15 cellular contexts compared by ENCODE assay signal in genomic region chr13:80778302-80778701, GRCh38.
DNase-seq lines count a peak whose midpoint lies in the region; ATAC-seq and TF ChIP-seq lines count a peak whose summit lies in the region.
"Had no signal": no experiment of that assay in that cellular context is flagged by ENCODE, and none has a peak within 500 bp of the region (broad histone marks: within the 10 kb centered on the region; RNA-seq: fewer than 3 reads in every experiment).

No MANE protein-coding gene starts in this region.

- no peaks in the 10 kb centered on the region for H3F3A ChIP-seq in neural progenitor cell (ENCODE audit: low read depth)

- ATAC-seq in RWPE2 (ENCODE audit: low read depth) (peak; percentile 69), foreskin keratinocyte (peak; percentile 99)

- H3K27me3 Mint-ChIP-seq in MCF 10A (ENCODE audit: insufficient read depth, unreplicated experiment) (no peaks in the 10 kb centered on the region), neural progenitor cell (ENCODE audit: insufficient read depth, low read depth) (peaks cover 4% of the 10 kb centered on the region)
- H3K27me3 Mint-ChIP-seq: CD8-positive, alpha-beta memory T cell had no signal

- no peak overlapping the region for H3K27ac ChIP-seq in breast epithelium
- no peak overlapping the region for H3K27ac ChIP-seq in RWPE2 (ENCODE audit: poor library complexity, severe bottlenecking)
- H3K27ac ChIP-seq in foreskin keratinocyte = no peak overlapping the region
- H3K27ac ChIP-seq in neural progenitor cell = no peak overlapping the region
- H3K27ac ChIP-seq: C4-2B, SJCRH30 had no signal

- H3K9me3 ChIP-seq in breast epithelium (no peaks in the 10 kb centered on the region), RWPE2 (ENCODE audit: severe bottlenecking) (no peaks in the 10 kb centered on the region), neural progenitor cell (ENCODE audit: low read depth) (no peaks in the 10 kb centered on the region)

- TF ChIP-seq POLR2A in breast epithelium (IDR thresholded peaks at IDR 0.05) = no peak

- DNase-seq in MCF 10A (ENCODE audit: unreplicated experiment) (peak; percentile 6), breast epithelium (ENCODE audit: low spot score in 2 of 2) (no peak), RWPE2 (ENCODE audit: low spot score) (no peak), foreskin keratinocyte (peak; percentile 42 to 76), neural progenitor cell (ENCODE audit: low spot score) (no peak), SKM-1 (lab: John Stamatoyannopoulos, UW; ENCODE audit: unreplicated experiment) (no peak)
- no peak for DNase-seq in stimulated activated CD4-positive, alpha-beta T cell treated with anti-CD3 and anti-CD28 coated beads, Interleukin-2, amount 100 ng/mL, for 24 hours
- DNase-seq: CD8-positive, alpha-beta memory T cell; NCI-H1092; NCI-H1694; NCI-H446; NCI-H526 treated with DMSO at 0.1 percent for 48 hours; SJCRH30; T-helper 1 cell had no signal

- H3K4me3 Mint-ChIP-seq in MCF 10A (ENCODE audit: unreplicated experiment) (no peak overlapping the region), neural progenitor cell (no peak overlapping the region)
- H3K4me3 Mint-ChIP-seq: CD8-positive, alpha-beta memory T cell had no signal

- H2AFZ ChIP-seq in neural progenitor cell (replicated peaks) = no peak overlapping the region

- H3K4me3 ChIP-seq in breast epithelium (no peak overlapping the region), RWPE2 (ENCODE audit: severe bottlenecking) (no peak overlapping the region), neural progenitor cell (no peak overlapping the region)
- H3K4me3 ChIP-seq: SJCRH30 had no signal

- no peaks in the 10 kb centered on the region for H3K79me2 ChIP-seq in neural progenitor cell (ENCODE audit: low read depth)

- H3K36me3 Mint-ChIP-seq in MCF 10A (ENCODE audit: insufficient read depth, unreplicated experiment) (no peaks in the 10 kb centered on the region), neural progenitor cell (no peaks in the 10 kb centered on the region)
- H3K36me3 Mint-ChIP-seq: CD8-positive, alpha-beta memory T cell had no signal

- H3K27me3 ChIP-seq in breast epithelium = no peaks in the 10 kb centered on the region
- H3K27me3 ChIP-seq in RWPE2 (ENCODE audit: insufficient read depth, poor library complexity, severe bottlenecking) = no peaks in the 10 kb centered on the region
- no peaks in the 10 kb centered on the region for H3K27me3 ChIP-seq in foreskin keratinocyte
- no peaks in the 10 kb centered on the region for H3K27me3 ChIP-seq in neural progenitor cell
- H3K27me3 ChIP-seq: SJCRH30 had no signal

- POLR2A ChIA-PET in MCF 10A (lab: Yijun Ruan, JAX) = no interaction called here

- H3K36me3 ChIP-seq in breast epithelium = no peaks in the 10 kb centered on the region
- no peaks in the 10 kb centered on the region for H3K36me3 ChIP-seq in RWPE2 (ENCODE audit: low read depth)
- no peaks in the 10 kb centered on the region for H3K36me3 ChIP-seq in neural progenitor cell

- no peaks in the 10 kb centered on the region for H3K4me1 ChIP-seq in breast epithelium
- H3K4me1 ChIP-seq in RWPE2 (ENCODE audit: insufficient read depth, poor library complexity, severe bottlenecking) = peaks cover 9% of the 10 kb centered on the region
- H3K4me1 ChIP-seq in foreskin keratinocyte = peaks cover 16% of the 10 kb centered on the region
- H3K4me1 ChIP-seq in neural progenitor cell = peaks cover 7% of the 10 kb centered on the region
- H3K4me1 ChIP-seq: SJCRH30 had no signal

- H4K20me1 ChIP-seq in neural progenitor cell (ENCODE audit: low read depth) = no peaks in the 10 kb centered on the region

- intact Hi-C loops in MCF 10A (cut with micrococcal nuclease) (no loop called here), breast epithelium (cut with DNase I; ENCODE audit: low total_unique reads) (no loop called here)

- no peak overlapping the region for H3K9ac ChIP-seq in neural progenitor cell

- BruUV-seq in MCF 10A (replicated peaks; lab: Mats Ljungman, UMichigan) = no TSS peak

- no peak overlapping the region for H3K4me2 ChIP-seq in neural progenitor cell

- no peaks in the 10 kb centered on the region for H3K4me1 Mint-ChIP-seq in MCF 10A (ENCODE audit: insufficient read depth, unreplicated experiment)
- H3K4me1 Mint-ChIP-seq in neural progenitor cell = peaks cover 49% of the 10 kb centered on the region
- H3K4me1 Mint-ChIP-seq: CD8-positive, alpha-beta memory T cell had no signal

- no peak overlapping the region for H3K27ac Mint-ChIP-seq in MCF 10A (ENCODE audit: low read depth, unreplicated experiment)
- no peak overlapping the region for H3K27ac Mint-ChIP-seq in neural progenitor cell
- H3K27ac Mint-ChIP-seq: CD8-positive, alpha-beta memory T cell had no signal

- TF ChIP-seq CTCF in MCF 10A (IDR thresholded peaks at IDR 0.05; ENCODE audit: unreplicated experiment) (no peak), breast epithelium (IDR thresholded peaks at IDR 0.05) (no peak), RWPE2 (IDR thresholded peaks at IDR 0.05; ENCODE audit: poor library complexity, severe bottlenecking) (no peak), foreskin keratinocyte (conservative IDR thresholded peaks at IDR 0.05) (no peak), neural progenitor cell (IDR thresholded peaks at IDR 0.05) (no peak)

- CTCF ChIA-PET in MCF 10A (lab: Yijun Ruan, JAX) = no interaction called here

- H3K9me3 Mint-ChIP-seq in MCF 10A (ENCODE audit: unreplicated experiment) = no peaks in the 10 kb centered on the region
- no peaks in the 10 kb centered on the region for H3K9me3 Mint-ChIP-seq in neural progenitor cell

Comparison
In these comparisons a context has a peak if more than half of its experiments do, and no peak if none do; other contexts are left out.
1. DNase-seq: peak in MCF 10A (single experiment) and foreskin keratinocyte (2 of 2); none in breast epithelium (0 of 2), RWPE2 (single experiment), neural progenitor cell (single experiment), SKM-1 (single experiment) and stimulated activated CD4-positive, alpha-beta T cell treated with anti-CD3 and anti-CD28 coated beads, Interleukin-2, amount 100 ng/mL, for 24 hours (0 of 2).